ENCODE assay signal across 8 cellular contexts in genomic region chr1:193417945-193418744, GRCh38.
DNase-seq lines count a peak whose midpoint lies in the region; ATAC-seq and TF ChIP-seq lines count a peak whose summit lies in the region.

No MANE protein-coding gene starts in this region.

- H3K27me3 ChIP-seq in skeletal muscle tissue (ENCODE audit: control insufficient read depth in 3 of 3, insufficient read depth in 3 of 3, low read length in 3 of 3), result no peaks in the 10 kb centered on the region

- H3K36me3 ChIP-seq in skeletal muscle tissue (ENCODE audit: control insufficient read depth in 3 of 3, insufficient read depth in 3 of 3, low read length in 3 of 3), result no peaks in the 10 kb centered on the region

- ATAC-seq in GM18511 (IDR thresholded peaks at IDR 0.05; ENCODE audit: unreplicated experiment) (peak; percentile 82), HG02981 (IDR thresholded peaks at IDR 0.05; ENCODE audit: unreplicated experiment) (peak; percentile 88), HG03280 (IDR thresholded peaks at IDR 0.05; ENCODE audit: unreplicated experiment) (no peak), HG02970 (IDR thresholded peaks at IDR 0.05; ENCODE audit: low FRiP score, unreplicated experiment) (no peak)

- H3K4me3 ChIP-seq in foreskin fibroblast (ENCODE audit: low read depth in 1 of 2, low read length in 2 of 2) (peak overlapping the region; percentile 24 to 49), skeletal muscle tissue (ENCODE audit: low read length in 3 of 3) (peak overlapping the region; percentile 19 to 61 (median 22))

- TF ChIP-seq CTCF in foreskin fibroblast (IDR thresholded peaks at IDR 0.05; ENCODE audit: low read depth, low read length), result no peak

- H3K9ac ChIP-seq in skeletal muscle tissue (ENCODE audit: low read depth in 1 of 3, low read length in 3 of 3), result peak overlapping the region in 1 of 3 donors; percentile 9

- H3K4me1 ChIP-seq in skeletal muscle tissue (ENCODE audit: control insufficient read depth in 3 of 3, insufficient read depth in 3 of 3, low read length in 3 of 3), result peaks cover 0 to 4% (median 0%) of the 10 kb centered on the region in 3 donors

- DNase-seq in SW480 (ENCODE audit: low spot score) (peak; percentile 8), foreskin fibroblast (peak; percentile 6 to 51), SHP77 (lab: John Stamatoyannopoulos, UW) (no peak)

- no peak overlapping the region for H3K27ac ChIP-seq in skeletal muscle tissue (ENCODE audit: low read depth, low read length)

- H3K9me3 ChIP-seq in skeletal muscle tissue (ENCODE audit: control insufficient read depth in 3 of 3, low read length in 3 of 3), result no peaks in the 10 kb centered on the region

Comparison
In these comparisons a context has a peak if more than half of its experiments do, and no peak if none do; other contexts are left out.
1. ATAC-seq: peak in GM18511 (single experiment) and HG02981 (single experiment); none in HG03280 (single experiment) and HG02970 (single experiment).
2. DNase-seq: peak in SW480 (single experiment) and foreskin fibroblast (2 of 2); none in SHP77 (0 of 2).